17 cellular contexts compared by ENCODE assay signal in genomic region chr1:246622035-246622652, GRCh38. TPM values are rescaled to one million over a fixed set of nuclear protein-coding genes. Genes with fewer than 3 reads are reported as not detected.
DNase-seq lines count a peak whose midpoint lies in the region; ATAC-seq and TF ChIP-seq lines count a peak whose summit lies in the region.
"Had no signal": no experiment of that assay in that cellular context is flagged by ENCODE, and none has a peak within 500 bp of the region (broad histone marks: within the 10 kb centered on the region; RNA-seq: fewer than 3 reads in every experiment).

No MANE protein-coding gene starts in this region.

- RAD21 ChIA-PET in HCT116 (lab: Charles Lee; ENCODE audit: low non-redundant PET in 1 of 2, low total read pairs in 2 of 2, uncharacterized antibody in 2 of 2, unreplicated experiment in 2 of 2), result no interaction called here

- peaks cover 91% of the 10 kb centered on the region for H3K36me3 Mint-ChIP-seq in CD4-positive, alpha-beta T cell (ENCODE audit: low read depth)
- no peaks in the 10 kb centered on the region for H3K36me3 Mint-ChIP-seq in Calu3 (ENCODE audit: insufficient read depth, unreplicated experiment)

- H3K4me1 ChIP-seq in HCT116 (ENCODE audit: control insufficient read depth in 1 of 2, insufficient read depth in 2 of 2, low read length in 2 of 2) (no peaks in the 10 kb centered on the region), colonic mucosa (no peaks in the 10 kb centered on the region), mesenchymal stem cell (ENCODE audit: control insufficient read depth, insufficient read depth, low read depth, low read length) (no peaks in the 10 kb centered on the region)

- H3K4me2 ChIP-seq in HCT116 (ENCODE audit: low read length) (no peak overlapping the region), mesenchymal stem cell (ENCODE audit: low read length, poor library complexity, severe bottlenecking) (no peak overlapping the region)

- no peaks in the 10 kb centered on the region for H3K79me2 ChIP-seq in HCT116 (ENCODE audit: insufficient read depth, low read length)

- H4K8ac ChIP-seq in mesenchymal stem cell (ENCODE audit: low read length), result no peak overlapping the region

- no peak for DNase-seq in CD4-positive, alpha-beta T cell
- DNase-seq in HCT116 (ENCODE audit: low read depth, low spot score) (no peak), colonic mucosa (peak; percentile 4), mesenchymal stem cell (peak; percentile 69), Calu3 (no peak), NCI-H774 (lab: John Stamatoyannopoulos, UW) (no peak), kidney tubule cell (ENCODE audit: low spot score) (no peak)
- DNase-seq in activated CD4-positive, alpha-beta T cell treated with anti-CD3 and anti-CD28 coated beads, Interleukin-2, amount 50 U/mL, for 4 hours, result no peak
- DNase-seq: activated CD4-positive, alpha-beta T cell treated with anti-CD3 and anti-CD28 coated beads, Interleukin-2, amount 50 U/mL, for 1 hour; activated CD8-positive, alpha-beta memory T cell treated with anti-CD3 and anti-CD28 coated beads, Interleukin-2, amount 50 U/mL, for 48 hours; activated gamma-delta T cell treated with Interleukin-2 at 50 U/mL for 16 hours; NCI-H2107; NCI-H526; retina; stimulated activated naive CD4-positive, alpha-beta T cell; transverse colon had no signal

- no peak overlapping the region for H3K4me3 ChIP-seq in HCT116 (replicated peaks in 1 of 2; ENCODE audit: low read depth in 1 of 2, low read length in 2 of 2)
- no peak overlapping the region for H3K4me3 ChIP-seq in colonic mucosa
- H3K4me3 ChIP-seq in mesenchymal stem cell (ENCODE audit: insufficient read depth in 1 of 2, low read depth in 1 of 2, low read length in 2 of 2), result no peak overlapping the region
- H3K4me3 ChIP-seq: transverse colon had no signal

- no peak overlapping the region for H2BK5ac ChIP-seq in mesenchymal stem cell (ENCODE audit: low read depth, low read length, poor library complexity, severe bottlenecking)

- no peaks in the 10 kb centered on the region for H3K9me2 ChIP-seq in HCT116 (ENCODE audit: insufficient read depth)

- peaks cover 23% of the 10 kb centered on the region for H3K4me1 Mint-ChIP-seq in CD4-positive, alpha-beta T cell (ENCODE audit: low read depth)
- H3K4me1 Mint-ChIP-seq in Calu3 (ENCODE audit: low read depth, unreplicated experiment), result no peaks in the 10 kb centered on the region

- no peak for TF ChIP-seq CTCF in CD4-positive, alpha-beta T cell (IDR thresholded peaks at IDR 0.05)
- no peak for TF ChIP-seq CTCF in HCT116 (IDR thresholded peaks at IDR 0.05 in 2 of 3, conservative IDR thresholded peaks at IDR 0.05 in 1 of 3; ENCODE audit: borderline replicate concordance in 1 of 3, insufficient read depth in 1 of 3, low read depth in 2 of 3, low read length in 2 of 3)
- TF ChIP-seq CTCF in colonic mucosa (IDR thresholded peaks at IDR 0.05), result no peak
- TF ChIP-seq CTCF in Calu3 (IDR thresholded peaks at IDR 0.05; ENCODE audit: unreplicated experiment), result no peak

- no peak overlapping the region for H3K23ac ChIP-seq in mesenchymal stem cell (ENCODE audit: low read length in 2 of 2)

- H3K79me1 ChIP-seq in mesenchymal stem cell (replicated peaks; ENCODE audit: low read length, poor library complexity, severe bottlenecking), result peaks cover 10% of the 10 kb centered on the region

- CTCF ChIA-PET in CD4-positive, alpha-beta T cell (lab: Charles Lee), result no interaction called here
- CTCF ChIA-PET in HCT116 (lab: Charles Lee), result no interaction called here
- CTCF ChIA-PET in Calu3 (lab: Charles Lee), result interaction anchor here (1.7 kb wide), 1 partner anchor 14 kb away, joined by 5 read pairs; no protein-coding TSS in a partner anchor

- no peaks in the 10 kb centered on the region for H3K9me3 ChIP-seq in CD4-positive, alpha-beta T cell (ENCODE audit: control insufficient read depth, low read length)
- H3K9me3 ChIP-seq in HCT116 (ENCODE audit: control insufficient read depth in 1 of 2, insufficient read depth in 1 of 2, low read depth in 1 of 2, low read length in 2 of 2), result no peaks in the 10 kb centered on the region
- no peaks in the 10 kb centered on the region for H3K9me3 ChIP-seq in colonic mucosa
- no peaks in the 10 kb centered on the region for H3K9me3 ChIP-seq in mesenchymal stem cell (ENCODE audit: control insufficient read depth, low read length)
- H3K9me3 ChIP-seq: transverse colon had no signal

- no peaks in the 10 kb centered on the region for H3K27me3 Mint-ChIP-seq in CD4-positive, alpha-beta T cell
- no peaks in the 10 kb centered on the region for H3K27me3 Mint-ChIP-seq in Calu3 (ENCODE audit: unreplicated experiment)

- H3K4ac ChIP-seq in mesenchymal stem cell (ENCODE audit: low read depth in 1 of 2, low read length in 2 of 2), result no peak overlapping the region

- H3K9ac ChIP-seq in HCT116 (ENCODE audit: low read length) (no peak overlapping the region), colonic mucosa (ENCODE audit: low read depth in 2 of 2, low read length in 2 of 2) (no peak overlapping the region), mesenchymal stem cell (ENCODE audit: low read length) (no peak overlapping the region)

- no peaks in the 10 kb centered on the region for H3K36me3 ChIP-seq in HCT116 (ENCODE audit: control insufficient read depth in 1 of 2, insufficient read depth in 2 of 2, low read length in 2 of 2)
- H3K36me3 ChIP-seq in colonic mucosa, result no peaks in the 10 kb centered on the region
- peaks cover 0 to 21% of the 10 kb centered on the region in 2 experiments for H3K36me3 ChIP-seq in mesenchymal stem cell (ENCODE audit: control insufficient read depth in 1 of 2, insufficient read depth in 2 of 2, low read depth in 1 of 2, low read length in 2 of 2)

- no peak overlapping the region for H2BK12ac ChIP-seq in mesenchymal stem cell (ENCODE audit: low read length in 2 of 2)

- no peak overlapping the region for H2BK15ac ChIP-seq in mesenchymal stem cell (ENCODE audit: low read depth, poor library complexity, severe bottlenecking)

- no peak for ATAC-seq in CD4-positive, alpha-beta T cell (ENCODE audit: poor library complexity)
- ATAC-seq in HCT116, result no peak

- H2AK5ac ChIP-seq in mesenchymal stem cell (ENCODE audit: low read length, severe bottlenecking), result no peak overlapping the region

- no peak for TF ChIP-seq RAD21 in HCT116 (IDR thresholded peaks at IDR 0.05; ENCODE audit: low read depth)

- H2AFZ ChIP-seq in HCT116 (ENCODE audit: low read depth, low read length, poor library complexity, severe bottlenecking) (no peak overlapping the region), mesenchymal stem cell (ENCODE audit: low read depth, low read length) (no peak overlapping the region)

- H2BK120ac ChIP-seq in mesenchymal stem cell (ENCODE audit: low read depth, low read length), result no peak overlapping the region

- no peak overlapping the region for H3K27ac ChIP-seq in CD4-positive, alpha-beta T cell (ENCODE audit: low read depth, low read length)
- H3K27ac ChIP-seq in HCT116 (ENCODE audit: low read depth, low read length) (no peak overlapping the region), colonic mucosa (no peak overlapping the region), mesenchymal stem cell (ENCODE audit: low read length, poor library complexity, severe bottlenecking) (no peak overlapping the region)
- H3K27ac ChIP-seq: transverse colon had no signal

- no peak overlapping the region for H4K91ac ChIP-seq in mesenchymal stem cell (ENCODE audit: low read length)

- H3K27me3 ChIP-seq in CD4-positive, alpha-beta T cell (ENCODE audit: control insufficient read depth, insufficient read depth, low read length), result no peaks in the 10 kb centered on the region
- H3K27me3 ChIP-seq in HCT116 (ENCODE audit: insufficient read depth, low read length), result no peaks in the 10 kb centered on the region
- no peaks in the 10 kb centered on the region for H3K27me3 ChIP-seq in colonic mucosa
- H3K27me3 ChIP-seq in mesenchymal stem cell (ENCODE audit: control insufficient read depth in 1 of 2, insufficient read depth in 1 of 2, low read length in 2 of 2), result no peaks in the 10 kb centered on the region
- H3K27me3 ChIP-seq: transverse colon had no signal

- TSS peak; percentile 33 for BruUV-seq in HCT116 (replicated peaks; lab: Mats Ljungman, UMichigan)
- BruUV-seq in Calu3 (replicated peaks; lab: Mats Ljungman, UMichigan), result no TSS peak

- no peak for TF ChIP-seq POLR2A in HCT116 (IDR thresholded peaks at IDR 0.05; ENCODE audit: borderline replicate concordance, extremely low read depth, insufficient read depth, insufficient read length)

- WGBS in mesenchymal stem cell, result 31% methylated on average over 8 of the region's 8 CpGs

- no peak overlapping the region for H3K4me3 Mint-ChIP-seq in CD4-positive, alpha-beta T cell
- H3K4me3 Mint-ChIP-seq in Calu3 (ENCODE audit: low read depth, unreplicated experiment), result no peak overlapping the region
- H3K4me3 Mint-ChIP-seq: T-helper 1 cell treated with Interleukin-12 subunit alpha and Interleukin-12 subunit beta and Interleukin-4 antibody, amounts not matched to agents 30 μg/mL and 1 μg/mL, for 36 hours had no signal

- POLR2A ChIA-PET in CD4-positive, alpha-beta T cell (lab: Charles Lee), result interaction anchor here (0.9 to 1.4 kb wide), 2 partner anchors 12 to 56 kb away, joined by 3 to 5 read pairs; partner anchors contain the start of genes CNST and TFB2M
- POLR2A ChIA-PET in HCT116 (lab: Charles Lee), result no interaction called here

- H3K9me3 Mint-ChIP-seq in CD4-positive, alpha-beta T cell, result no peaks in the 10 kb centered on the region
- H3K9me3 Mint-ChIP-seq in Calu3 (ENCODE audit: low read depth, unreplicated experiment), result no peaks in the 10 kb centered on the region
- H3K9me3 Mint-ChIP-seq: T-helper 1 cell treated with Interleukin-12 subunit alpha and Interleukin-12 subunit beta and Interleukin-4 antibody, amounts not matched to agents 30 μg/mL and 1 μg/mL, for 36 hours had no signal

- H3K27ac Mint-ChIP-seq in CD4-positive, alpha-beta T cell, result peak overlapping the region; percentile 19
- H3K27ac Mint-ChIP-seq in Calu3 (ENCODE audit: unreplicated experiment), result no peak overlapping the region
- H3K27ac Mint-ChIP-seq: T-helper 1 cell treated with Interleukin-12 subunit alpha and Interleukin-12 subunit beta and Interleukin-4 antibody, amounts not matched to agents 30 μg/mL and 1 μg/mL, for 36 hours had no signal

- no peak overlapping the region for H3K14ac ChIP-seq in mesenchymal stem cell (ENCODE audit: low read length in 2 of 2)

- intact Hi-C loops in CD4-positive, alpha-beta T cell (cut with DNase I, micrococcal nuclease), result no loop called here
- intact Hi-C loops in HCT116 (cut with micrococcal nuclease), result no loop called here
- intact Hi-C loops in colonic mucosa (cut with DNase I), result no loop called here
- intact Hi-C loops in Calu3 (cut with micrococcal nuclease; ENCODE audit: unreplicated experiment), result no loop called here

- H4K20me1 ChIP-seq in HCT116 (ENCODE audit: insufficient read depth), result no peaks in the 10 kb centered on the region

- no peak overlapping the region for H3K18ac ChIP-seq in mesenchymal stem cell (ENCODE audit: low read depth in 1 of 2, low read length in 2 of 2)

RNA-seq across cellular contexts. Expression of gene CNST, which starts 55.9 kb away (rescaled TPM):
- 10 to 100 TPM; 71.9 to 72.6 TPM for total RNA-seq in CD4-positive, alpha-beta T cell
- total RNA-seq in HCT116 (2021; ENCODE audit: unreplicated experiment), result 13.5 TPM
- 4.3 and 5.0 TPM in 2 replicates for polyA plus RNA-seq in HCT116 (2012)
- total RNA-seq in colonic mucosa, result 10 to 100 TPM; 20.9 to 43.1 TPM
- 8.8 TPM for polyA plus RNA-seq in mesenchymal stem cell (2013, experiment 1 of 2)
- 9.2 TPM for polyA plus RNA-seq in mesenchymal stem cell (2013, experiment 2 of 2)
- 21.7 and 22.5 TPM in 2 replicates for total RNA-seq in Calu3 (2022)

RNA-seq across cellular contexts. Expression of gene TFB2M, which starts 56.1 kb away (rescaled TPM):
- 1 to 10 TPM; 8.0 to 9.0 TPM for total RNA-seq in CD4-positive, alpha-beta T cell
- total RNA-seq in HCT116 (2021; ENCODE audit: unreplicated experiment) (24.4 TPM), colonic mucosa (10 to 100 TPM; 11.3 to 14.0 TPM), Calu3 (2022) (21.8 and 23.0 TPM in 2 replicates)
- polyA plus RNA-seq in HCT116 (2012), result 6.8 and 9.3 TPM in 2 replicates
- polyA plus RNA-seq in mesenchymal stem cell (2013, experiment 1 of 2), result 13.8 TPM
- polyA plus RNA-seq in mesenchymal stem cell (2013, experiment 2 of 2), result 13.7 TPM

Comparison
In these comparisons a context has a peak if more than half of its experiments do, and no peak if none do; other contexts are left out.
1. DNase-seq: peak in colonic mucosa (single experiment) and mesenchymal stem cell (single experiment); none in CD4-positive, alpha-beta T cell (0 of 10), HCT116 (single experiment), Calu3 (single experiment), NCI-H774 (single experiment), kidney tubule cell (single experiment) and activated CD4-positive, alpha-beta T cell treated with anti-CD3 and anti-CD28 coated beads, Interleukin-2, amount 50 U/mL, for 4 hours (0 of 2).